In the genomic region with DNA sequence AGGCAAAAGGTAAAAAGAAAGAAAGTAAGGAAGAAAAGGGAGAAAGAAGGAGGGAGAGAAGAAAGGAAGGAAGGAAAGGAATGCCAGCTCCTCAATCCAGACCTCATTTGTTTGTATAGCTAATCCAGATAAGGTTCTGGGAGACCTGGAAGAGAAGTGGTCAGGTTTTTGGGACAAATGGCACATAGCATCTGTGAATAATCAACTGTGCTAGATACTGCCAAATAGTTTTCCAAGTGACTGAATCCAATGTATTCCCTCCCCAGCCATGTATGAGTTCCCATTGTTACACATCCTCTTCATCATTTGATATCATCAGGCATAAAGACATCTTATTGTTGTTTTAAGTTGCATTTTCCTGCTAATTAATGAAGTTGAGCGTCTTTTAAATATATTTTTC, we compare ENCODE assay signal across 18 cellular contexts. TPM values are rescaled to one million over a fixed set of nuclear protein-coding genes. Genes with fewer than 3 reads are reported as not detected.
DNase-seq lines count a peak whose midpoint lies in the region; ATAC-seq and TF ChIP-seq lines count a peak whose summit lies in the region.
"Had no signal": no experiment of that assay in that cellular context is flagged by ENCODE, and none has a peak within 500 bp of the region (broad histone marks: within the 10 kb centered on the region; RNA-seq: fewer than 3 reads in every experiment).

No MANE protein-coding gene starts in this region.

- H3K9me3 Mint-ChIP-seq in chondrocyte (ENCODE audit: low read depth), result no peaks in the 10 kb centered on the region
- H3K9me3 Mint-ChIP-seq: activated CD4-positive, alpha-beta T cell treated with anti-CD3 and anti-CD28 coated beads, Interleukin-2, amount 10 ng/mL, durations not matched to agents 7 days and 5 days; activated naive CD8-positive, alpha-beta T cell treated with anti-CD3 and anti-CD28 coated beads, Interleukin-2, amount 50 U/mL, for 24 hours had no signal

- no peaks in the 10 kb centered on the region for H3K36me3 Mint-ChIP-seq in chondrocyte (ENCODE audit: low read depth)

- H3K27me3 Mint-ChIP-seq in chondrocyte (ENCODE audit: low read depth), result no peaks in the 10 kb centered on the region
- H3K27me3 Mint-ChIP-seq: activated CD4-positive, alpha-beta T cell treated with anti-CD3 and anti-CD28 coated beads, Interleukin-2, amount 10 ng/mL, durations not matched to agents 7 days and 5 days; activated naive CD8-positive, alpha-beta T cell treated with anti-CD3 and anti-CD28 coated beads, Interleukin-2, amount 50 U/mL, for 24 hours had no signal

- no peak overlapping the region for H3K4me3 Mint-ChIP-seq in chondrocyte (ENCODE audit: unreplicated experiment)
- H3K4me3 Mint-ChIP-seq: activated CD4-positive, alpha-beta T cell treated with anti-CD3 and anti-CD28 coated beads, Interleukin-2, amount 10 ng/mL, durations not matched to agents 7 days and 5 days; activated naive CD8-positive, alpha-beta T cell treated with anti-CD3 and anti-CD28 coated beads, Interleukin-2, amount 50 U/mL, for 24 hours had no signal

- WGBS in mesenchymal stem cell, result 95% methylated on average over 1 of the region's 1 CpG
- WGBS in prostate gland, result 48% methylated on average over 1 of the region's 1 CpG

- H3K14ac ChIP-seq in mesenchymal stem cell (ENCODE audit: low read length in 2 of 2), result no peak overlapping the region

- H2BK12ac ChIP-seq in mesenchymal stem cell (ENCODE audit: low read length in 2 of 2), result no peak overlapping the region

- H2BK5ac ChIP-seq in mesenchymal stem cell (ENCODE audit: low read depth, low read length, poor library complexity, severe bottlenecking), result peak overlapping the region; percentile 96

- no peak overlapping the region for H4K8ac ChIP-seq in mesenchymal stem cell (ENCODE audit: low read length)

- peaks cover 28% of the 10 kb centered on the region for H3K4me1 ChIP-seq in mesenchymal stem cell (ENCODE audit: control insufficient read depth, insufficient read depth, low read depth, low read length)
- H3K4me1 ChIP-seq in prostate gland (replicated peaks), result no peaks in the 10 kb centered on the region
- H3K4me1 ChIP-seq: colonic mucosa had no signal

- no peak overlapping the region for H2AK5ac ChIP-seq in mesenchymal stem cell (ENCODE audit: low read length, severe bottlenecking)

- DNase-seq in AG08395 (ENCODE audit: low spot score), result peak; percentile 52
- no peak for DNase-seq in chondrocyte (ENCODE audit: low spot score)
- DNase-seq in mesenchymal stem cell, result no peak
- DNase-seq in putamen (ENCODE audit: low spot score), result no peak
- DNase-seq in prostate gland (ENCODE audit: low spot score), result no peak
- DNase-seq in activated gamma-delta T cell treated with Interleukin-2 at 50 U/mL for 16 hours, result no peak
- DNase-seq: activated CD4-positive, alpha-beta T cell treated with anti-CD3 and anti-CD28 coated beads, Interleukin-2, amount 10 ng/mL, durations not matched to agents 7 days and 5 days; activated naive CD8-positive, alpha-beta T cell treated with anti-CD3 and anti-CD28 coated beads, Interleukin-2, amount 50 U/mL, for 24 hours; activated T-cell treated with anti-CD3 and anti-CD28 coated beads, Interleukin-2, amount 50 U/mL, for 1 hour; colonic mucosa; KBM-7; NCI-H1092 treated with DMSO at 0.1 percent for 48 hours; NCI-H2171 had no signal

- H3K4me3 ChIP-seq in mesenchymal stem cell (ENCODE audit: insufficient read depth in 1 of 2, low read depth in 1 of 2, low read length in 2 of 2) (peak overlapping the region in 1 of 2 experiments; percentile 10), prostate gland (no peak overlapping the region)
- H3K4me3 ChIP-seq: colonic mucosa, lung, right lobe of liver, tibial nerve had no signal

- H3K4me2 ChIP-seq in mesenchymal stem cell (ENCODE audit: low read length, poor library complexity, severe bottlenecking), result no peak overlapping the region

- H3K4ac ChIP-seq in mesenchymal stem cell (ENCODE audit: low read depth in 1 of 2, low read length in 2 of 2), result no peak overlapping the region

- H3K9me3 ChIP-seq in mesenchymal stem cell (ENCODE audit: control insufficient read depth, low read length) (no peaks in the 10 kb centered on the region), prostate gland (no peaks in the 10 kb centered on the region)
- H3K9me3 ChIP-seq: colonic mucosa, right lobe of liver, tibial nerve had no signal

- H2BK15ac ChIP-seq in mesenchymal stem cell (ENCODE audit: low read depth, poor library complexity, severe bottlenecking), result no peak overlapping the region

- H3K4me1 Mint-ChIP-seq in chondrocyte (ENCODE audit: low read depth), result peaks cover 38% of the 10 kb centered on the region

- TF ChIP-seq CTCF in chondrocyte (IDR thresholded peaks at IDR 0.05) (no peak), prostate gland (IDR thresholded peaks at IDR 0.05) (no peak)

- no peaks in the 10 kb centered on the region for H3K79me1 ChIP-seq in mesenchymal stem cell (replicated peaks; ENCODE audit: low read length, poor library complexity, severe bottlenecking)

- H2AFZ ChIP-seq in mesenchymal stem cell (ENCODE audit: low read depth, low read length), result no peak overlapping the region

- H3K27ac ChIP-seq in mesenchymal stem cell (ENCODE audit: low read length, poor library complexity, severe bottlenecking), result peak overlapping the region; percentile 80
- no peak overlapping the region for H3K27ac ChIP-seq in prostate gland
- H3K27ac ChIP-seq: colonic mucosa had no signal

- H3K23ac ChIP-seq in mesenchymal stem cell (ENCODE audit: low read length in 2 of 2), result no peak overlapping the region

- H3K18ac ChIP-seq in mesenchymal stem cell (ENCODE audit: low read depth in 1 of 2, low read length in 2 of 2), result no peak overlapping the region

- no peak for TF ChIP-seq RAD21 in Ishikawa (IDR thresholded peaks at IDR 0.05; ENCODE audit: low read depth)

- no peak overlapping the region for H2BK120ac ChIP-seq in mesenchymal stem cell (ENCODE audit: low read depth, low read length)

- no peak for ATAC-seq in GM18873 (IDR thresholded peaks at IDR 0.05; ENCODE audit: low FRiP score, unreplicated experiment)
- ATAC-seq: activated naive CD8-positive, alpha-beta T cell treated with anti-CD3 and anti-CD28 coated beads, Interleukin-2, amount 50 U/mL, for 24 hours had no signal

- peak overlapping the region; percentile 85 for H3K27ac Mint-ChIP-seq in chondrocyte (ENCODE audit: unreplicated experiment)
- H3K27ac Mint-ChIP-seq: activated CD4-positive, alpha-beta T cell treated with anti-CD3 and anti-CD28 coated beads, Interleukin-2, amount 10 ng/mL, durations not matched to agents 7 days and 5 days; activated naive CD8-positive, alpha-beta T cell treated with anti-CD3 and anti-CD28 coated beads, Interleukin-2, amount 50 U/mL, for 24 hours had no signal

- no peak for TF ChIP-seq EP300 in Ishikawa (IDR thresholded peaks at IDR 0.05; ENCODE audit: borderline replicate concordance)

- H4K91ac ChIP-seq in mesenchymal stem cell (ENCODE audit: low read length), result no peak overlapping the region

- H3K27me3 ChIP-seq in mesenchymal stem cell (ENCODE audit: control insufficient read depth in 1 of 2, insufficient read depth in 1 of 2, low read length in 2 of 2), result no peaks in the 10 kb centered on the region
- H3K27me3 ChIP-seq in prostate gland (replicated peaks; ENCODE audit: insufficient read depth), result no peaks in the 10 kb centered on the region
- H3K27me3 ChIP-seq: colonic mucosa, right lobe of liver, tibial nerve had no signal

- peak overlapping the region; percentile 54 for H3K9ac ChIP-seq in mesenchymal stem cell (ENCODE audit: low read length)

- no peak for TF ChIP-seq POLR2A in prostate gland (IDR thresholded peaks at IDR 0.05)

- intact Hi-C loops in prostate gland (cut with DNase I), result no loop called here

- H3K36me3 ChIP-seq in mesenchymal stem cell (ENCODE audit: control insufficient read depth in 1 of 2, insufficient read depth in 2 of 2, low read depth in 1 of 2, low read length in 2 of 2) (no peaks in the 10 kb centered on the region), prostate gland (no peaks in the 10 kb centered on the region)
- H3K36me3 ChIP-seq: colonic mucosa, right lobe of liver, tibial nerve had no signal

TF ChIP-seq in Ishikawa, 13 proteins besides CTCF, POLR2A, EP300 and RAD21:
- TF ChIP-seq ZBTB7A (IDR thresholded peaks at IDR 0.05; ENCODE audit: low read depth) (no peak), NFIC (IDR thresholded peaks at IDR 0.05) (no peak; the same call in 1 of the 2 replicates), CREB1 (IDR thresholded peaks at IDR 0.05; ENCODE audit: low read depth) (no peak), TEAD4 (IDR thresholded peaks at IDR 0.05) (peak; percentile 53), TCF12 (IDR thresholded peaks at IDR 0.05; ENCODE audit: low read depth) (no peak), FOXM1 (IDR thresholded peaks at IDR 0.05; ENCODE audit: borderline replicate concordance, low read depth) (0 out of 2 replicates have a peak, but pooled peaks have one; percentile 12), YY1 (IDR thresholded peaks at IDR 0.05; ENCODE audit: low read depth) (no peak)

RNA-seq across cellular contexts. Expression of gene PTGR2, which starts 18.6 kb away (rescaled TPM):
- total RNA-seq in chondrocyte (2.1 to 4.0 TPM (median 2.8 TPM) in 3 replicates), prostate gland (10 to 100 TPM; 10.7 to 13.6 TPM)
- 4.0 TPM for polyA plus RNA-seq in mesenchymal stem cell (2013, experiment 1 of 2)
- 3.8 TPM for polyA plus RNA-seq in mesenchymal stem cell (2013, experiment 2 of 2)

RNA-seq across cellular contexts. Expression of gene ZNF410, which starts 53.6 kb away (rescaled TPM):
- total RNA-seq in chondrocyte (34.8 to 40.1 TPM (median 39.7 TPM) in 3 replicates), prostate gland (10 to 100 TPM; 47.7 to 56.5 TPM)
- polyA plus RNA-seq in mesenchymal stem cell (2013, experiment 1 of 2), result 19.6 TPM
- 20.9 TPM for polyA plus RNA-seq in mesenchymal stem cell (2013, experiment 2 of 2)
